In the genomic region with DNA sequence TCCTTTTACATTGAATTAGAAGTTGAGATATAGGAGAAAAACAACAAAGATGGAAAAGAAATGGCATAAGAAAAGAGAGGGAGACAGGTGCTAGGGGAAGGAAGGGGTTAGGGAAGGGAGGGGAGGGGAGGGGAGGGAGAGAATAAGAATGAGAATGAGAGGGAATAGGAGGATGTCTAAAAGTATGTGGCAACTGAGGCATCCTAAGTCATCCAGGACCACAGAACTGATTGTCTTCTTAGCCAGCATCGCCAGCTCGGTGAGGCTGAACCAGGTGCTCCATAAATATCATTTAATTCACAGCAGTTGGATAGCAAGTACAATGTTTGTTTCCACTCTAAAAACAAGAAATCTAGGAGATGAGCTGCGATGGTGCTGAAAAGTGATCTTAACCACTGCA, we compare ENCODE assay signal across 34 cellular contexts.
"Had no signal": no experiment of that assay in that cellular context is flagged by ENCODE, and none has a peak within 500 bp of the region (broad histone marks: within the 10 kb centered on the region; RNA-seq: fewer than 3 reads in every experiment).

No MANE protein-coding gene starts in this region.

- H3K9me3 ChIP-seq: adrenal gland, ascending aorta, body of pancreas, breast epithelium had no signal

- H3K27ac ChIP-seq: adrenal gland, ascending aorta, body of pancreas, brain microvascular endothelial cell, breast epithelium, cardiac muscle cell had no signal

- H3K4me1 ChIP-seq: adrenal gland, ascending aorta, body of pancreas, breast epithelium had no signal

- FAIRE-seq: astrocyte, bronchial epithelial cell had no signal

- H3K4me3 ChIP-seq: adrenal gland, ascending aorta, body of pancreas, breast epithelium, cardiac muscle cell had no signal

- DNase-seq: activated effector memory CD4-positive, alpha-beta T cell treated with anti-CD3 and anti-CD28 coated beads, Interleukin-2, amount 50 U/mL, for 16 hours; activated effector memory CD4-positive, alpha-beta T cell treated with Interleukin-2 at 50 U/mL for 16 hours; activated gamma-delta T cell; activated gamma-delta T cell treated with Interleukin-2 at 50 U/mL for 16 hours; activated naive CD4-positive, alpha-beta T cell; activated naive CD4-positive, alpha-beta T cell treated with anti-CD3 and anti-CD28 coated beads for 36 hours; activated naive CD4-positive, alpha-beta T cell treated with anti-CD3 and anti-CD28 coated beads, Interleukin-2, amount 10 ng/mL, durations not matched to agents 7 days and 5 days; activated naive CD4-positive, alpha-beta T cell treated with anti-CD3 and anti-CD28 coated beads, Interleukin-2, amount 50 U/mL, for 16 hours; activated naive CD4-positive, alpha-beta T cell treated with Interleukin-2 at 50 U/mL for 16 hours; activated naive CD8-positive, alpha-beta T cell treated with anti-CD3 and anti-CD28 coated beads for 36 hours; activated naive CD8-positive, alpha-beta T cell treated with anti-CD3 and anti-CD28 coated beads, Interleukin-2, amount 10 ng/mL, durations not matched to agents 7 days and 5 days; activated naive CD8-positive, alpha-beta T cell treated with anti-CD3 and anti-CD28 coated beads, Interleukin-2, amount 50 U/mL, for 24 hours; activated T-cell treated with anti-CD3 and anti-CD28 coated beads, Interleukin-2, amount 50 U/mL, for 1 hour; activated T-cell treated with anti-CD3 and anti-CD28 coated beads, Interleukin-2, amount 50 U/mL, for 24 hours; activated T-cell treated with anti-CD3 and anti-CD28 coated beads, Interleukin-2, amount 50 U/mL, for 4 hours; activated T-cell treated with anti-CD3 and anti-CD28 coated beads, Interleukin-2, amount 50 U/mL, for 48 hours; activated T-cell treated with anti-CD3 and anti-CD28 coated beads, Interleukin-2, amount 50 U/mL, for 72 hours; adrenal gland; amniotic stem cell; amygdala; anterior cingulate cortex; aorta; body of pancreas; brain microvascular endothelial cell; caudate nucleus; central memory CD4-positive, alpha-beta T cell; cerebellar nuclear complex had no signal

- H3K27me3 ChIP-seq: adrenal gland, ascending aorta, brain microvascular endothelial cell, breast epithelium, cardiac muscle cell had no signal

- H3K36me3 ChIP-seq: adrenal gland, ascending aorta, brain microvascular endothelial cell, breast epithelium, cardiac muscle cell had no signal

- ATAC-seq: activated naive CD4-positive, alpha-beta T cell treated with anti-CD3 and anti-CD28 coated beads, Interleukin-2, amount 50 U/mL, for 72 hours; activated naive CD8-positive, alpha-beta T cell treated with anti-CD3 and anti-CD28 coated beads, Interleukin-2, amount 50 U/mL, for 24 hours; activated T-cell treated with anti-CD3 and anti-CD28 coated beads, Interleukin-2, amount 50 U/mL, for 4 hours; activated T-cell treated with anti-CD3 and anti-CD28 coated beads, Interleukin-2, amount 50 U/mL, for 72 hours; activated T-helper 17 cell treated with anti-CD3 and anti-CD28 coated beads, Interleukin-2, amount 50 U/mL, for 72 hours; body of pancreas had no signal
